15 cellular contexts compared by ENCODE assay signal in genomic region chr15:66452971-66453580, GRCh38. TPM values are rescaled to one million over a fixed set of nuclear protein-coding genes. Genes with fewer than 3 reads are reported as not detected.
DNase-seq lines count a peak whose midpoint lies in the region; ATAC-seq and TF ChIP-seq lines count a peak whose summit lies in the region.
"Had no signal": no experiment of that assay in that cellular context is flagged by ENCODE, and none has a peak within 500 bp of the region (broad histone marks: within the 10 kb centered on the region; RNA-seq: fewer than 3 reads in every experiment).

No MANE protein-coding gene starts in this region.

- H3K4me3 Mint-ChIP-seq in endothelial cell (ENCODE audit: unreplicated experiment) = peak overlapping the region; percentile 62

- H3K36me3 ChIP-seq in Peyer's patch = no peaks in the 10 kb centered on the region

- no peaks in the 10 kb centered on the region for H3K27me3 Mint-ChIP-seq in endothelial cell (ENCODE audit: unreplicated experiment)
- H3K27me3 Mint-ChIP-seq: progenitor cell of endocrine pancreas had no signal

- TF ChIP-seq CTCF in HL-60 (IDR thresholded peaks at IDR 0.05; ENCODE audit: insufficient read depth, low read length) = no peak
- no peak for TF ChIP-seq CTCF in endothelial cell (IDR thresholded peaks at IDR 0.05; ENCODE audit: unreplicated experiment)
- no peak for TF ChIP-seq CTCF in Peyer's patch (IDR thresholded peaks at IDR 0.05)

- no peak overlapping the region for H3K27ac ChIP-seq in HL-60 (replicated peaks)
- H3K27ac ChIP-seq in Peyer's patch = no peak overlapping the region
- H3K27ac ChIP-seq: ascending aorta, BLaER1 had no signal

- no peaks in the 10 kb centered on the region for H3K9me3 Mint-ChIP-seq in endothelial cell (ENCODE audit: unreplicated experiment)

- H3K9me3 ChIP-seq in Peyer's patch = no peaks in the 10 kb centered on the region
- H3K9me3 ChIP-seq: ascending aorta had no signal

- H3K36me3 Mint-ChIP-seq in endothelial cell (ENCODE audit: low read depth, unreplicated experiment) = peaks cover 15% of the 10 kb centered on the region

- no peak for TF ChIP-seq POLR2A in Peyer's patch (IDR thresholded peaks at IDR 0.05)

- DNase-seq in HL-60 (ENCODE audit: low read depth in 1 of 2, low spot score in 1 of 2) = peak; percentile 22 to 45
- peak; percentile 44 to 82 for DNase-seq in NCI-H446 (lab: John Stamatoyannopoulos, UW)
- DNase-seq in endothelial cell (ENCODE audit: low spot score) = no peak
- DNase-seq in occipital lobe (lab: John Stamatoyannopoulos, UW) = peak; percentile 25
- no peak for DNase-seq in Peyer's patch
- no peak for DNase-seq in stimulated activated CD8-positive, alpha-beta memory T cell treated with anti-CD3 and anti-CD28 coated beads, Interleukin-4, amount 100 ng/mL, for 48 hours
- DNase-seq: activated CD4-positive, alpha-beta T cell treated with anti-CD3 and anti-CD28 coated beads for 1 hour; activated gamma-delta T cell treated with Interleukin-2 at 50 U/mL for 16 hours; dermis blood vessel endothelial cell; DMS53; NCI-H2081 treated with DMSO at 0.1 percent for 48 hours had no signal

- no peaks in the 10 kb centered on the region for H3K4me1 Mint-ChIP-seq in endothelial cell (ENCODE audit: unreplicated experiment)

- no peak for ATAC-seq in HG03175 (IDR thresholded peaks at IDR 0.05; ENCODE audit: unreplicated experiment)

- no peaks in the 10 kb centered on the region for H3K4me1 ChIP-seq in Peyer's patch
- H3K4me1 ChIP-seq: ascending aorta, BLaER1 had no signal

- H3K4me3 ChIP-seq in HL-60 (replicated peaks; ENCODE audit: insufficient read depth, low read length) (no peak overlapping the region), Peyer's patch (no peak overlapping the region)
- H3K4me3 ChIP-seq: ascending aorta, BLaER1 had no signal

- no peaks in the 10 kb centered on the region for H3K27me3 ChIP-seq in HL-60 (ENCODE audit: insufficient read depth, poor library complexity, severe bottlenecking)
- no peaks in the 10 kb centered on the region for H3K27me3 ChIP-seq in Peyer's patch
- H3K27me3 ChIP-seq: ascending aorta, BLaER1 had no signal

- H3K27ac Mint-ChIP-seq in endothelial cell (ENCODE audit: unreplicated experiment) = no peak overlapping the region
- H3K27ac Mint-ChIP-seq: progenitor cell of endocrine pancreas had no signal

RNA-seq across cellular contexts. Expression of gene SNAPC5, which starts 44.5 kb away (rescaled TPM):
- total RNA-seq in endothelial cell (ENCODE audit: unreplicated experiment) = 16.2 TPM
- 10.1 TPM for total RNA-seq in occipital lobe
- 10 to 100 TPM; 12.2 to 26.4 (median 20.4) TPM for total RNA-seq in Peyer's patch

RNA-seq across cellular contexts. Expression of gene RPL4, which starts 51.6 kb away (rescaled TPM):
- 3,652 TPM for total RNA-seq in endothelial cell (ENCODE audit: unreplicated experiment)
- 2,913 TPM for total RNA-seq in occipital lobe
- total RNA-seq in Peyer's patch = 1,000 to 10,000 TPM in 2 of 4 donors, 100 to 1,000 TPM in 2; 638 to 1,911 (median 945) TPM

RNA-seq across cellular contexts. Expression of gene ZWILCH, which starts 52.0 kb away (rescaled TPM):
- 19.3 TPM for total RNA-seq in endothelial cell (ENCODE audit: unreplicated experiment)
- 43.0 TPM for total RNA-seq in occipital lobe
- total RNA-seq in Peyer's patch = 10 to 100 TPM in 1 of 4 donors, 1 to 10 TPM in 3; 3.6 to 11.2 (median 6.7) TPM

Comparison
In these comparisons a context has a peak if more than half of its experiments do, and no peak if none do; other contexts are left out.
1. DNase-seq: peak in HL-60 (2 of 2), NCI-H446 (2 of 2) and occipital lobe (single experiment); none in endothelial cell (single experiment), Peyer's patch (0 of 3) and stimulated activated CD8-positive, alpha-beta memory T cell treated with anti-CD3 and anti-CD28 coated beads, Interleukin-4, amount 100 ng/mL, for 48 hours (single experiment).